8 cellular contexts compared by ENCODE assay signal in genomic region chr3:42025388-42026138, GRCh38.
DNase-seq lines count a peak whose midpoint lies in the region; ATAC-seq, FAIRE-seq and TF ChIP-seq lines count a peak whose summit lies in the region.

No MANE protein-coding gene starts in this region.

- peak; percentile 89 for FAIRE-seq in endothelial cell of umbilical vein (lab: Jason Lieb, UNC)

- H3K9me1 ChIP-seq in endothelial cell of umbilical vein (replicated peaks; ENCODE audit: control insufficient read depth, extremely low read depth, insufficient read depth, low read length): no peaks in the 10 kb centered on the region

- H3K27ac ChIP-seq in endothelial cell of umbilical vein (ENCODE audit: insufficient read depth, low read depth, low read length) (peak overlapping the region; percentile 93), temporal lobe (ENCODE audit: low read depth, low read length) (peak overlapping the region; percentile 69)

- peaks cover 65% of the 10 kb centered on the region for H3K79me2 ChIP-seq in endothelial cell of umbilical vein (ENCODE audit: control insufficient read depth, insufficient read depth, low read length)

- peaks cover 40% of the 10 kb centered on the region for H3K4me1 ChIP-seq in endothelial cell of umbilical vein (ENCODE audit: control insufficient read depth, extremely low read depth, insufficient read depth, low read length)

- dilution Hi-C loops in endothelial cell of umbilical vein (cut with MboI; ENCODE audit: extremely low pct_ligation_motif_present, low sequenced_read_pairs): no loop called here

- TF ChIP-seq POLR2A in NB4 (IDR thresholded peaks at IDR 0.05; ENCODE audit: extremely low read depth, insufficient read length) (no peak), endothelial cell of umbilical vein (IDR thresholded peaks at IDR 0.05; ENCODE audit: low read depth, low read length) (peak; percentile 18)

- DNase-seq in DMS53 (lab: John Stamatoyannopoulos, UW) (peak; percentile 85), NB4 (ENCODE audit: low read depth) (peak; percentile 91), SK-N-DZ (ENCODE audit: low spot score) (peak; percentile 67), endothelial cell of umbilical vein (ENCODE audit: low read depth, low spot score) (peak; percentile 98), lung microvascular endothelial cell (ENCODE audit: low read depth in 2 of 2) (peak; percentile 60 to 98)
- no peak for DNase-seq in activated CD4-positive, alpha-beta T cell treated with anti-CD3 and anti-CD28 coated beads, Interleukin-2, amount 50 U/mL, for 1 hour

- CTCF ChIA-PET in endothelial cell of umbilical vein (lab: Charles Lee): interaction anchor here (0.7 to 4.2 kb wide), 13 partner anchors 9 to 126 kb away, joined by 3 to 23 read pairs (median 6); no protein-coding TSS in a partner anchor

- H3K27me3 ChIP-seq in endothelial cell of umbilical vein (ENCODE audit: control insufficient read depth in 2 of 2, insufficient read depth in 2 of 2, low read length in 2 of 2): no peaks in the 10 kb centered on the region

- no peaks in the 10 kb centered on the region for H4K20me1 ChIP-seq in endothelial cell of umbilical vein (replicated peaks; ENCODE audit: control insufficient read depth, extremely low read depth, insufficient read depth, low read length)

- peak overlapping the region; percentile 93 for H3K4me2 ChIP-seq in endothelial cell of umbilical vein (ENCODE audit: insufficient read depth, low read length)

- peak overlapping the region; percentile 90 for H3K9ac ChIP-seq in endothelial cell of umbilical vein (replicated peaks; ENCODE audit: extremely low read depth, insufficient read depth, low read length)

- intact Hi-C loops in endothelial cell of umbilical vein (cut with micrococcal nuclease): loop anchor here (1.0 to 2.0 kb wide), 4 partner anchors 8 to 47 kb away; no protein-coding TSS in a partner anchor

- POLR2A ChIA-PET in endothelial cell of umbilical vein (lab: Charles Lee): interaction anchor here (0.7 to 2.0 kb wide), 10 partner anchors 11 to 81 kb away, joined by 3 to 13 read pairs (median 4); no protein-coding TSS in a partner anchor

- TF ChIP-seq CTCF in NB4 (IDR thresholded peaks at IDR 0.05; ENCODE audit: low read depth, low read length) (no peak), endothelial cell of umbilical vein (IDR thresholded peaks at IDR 0.05; ENCODE audit: extremely low read depth in 1 of 2, insufficient read depth in 1 of 2, low read depth in 1 of 2, low read length in 2 of 2) (no peak)

- H2AFZ ChIP-seq in endothelial cell of umbilical vein (ENCODE audit: low read depth, low read length): no peak overlapping the region

- peak overlapping the region; percentile 42 for H3K4me3 ChIP-seq in NB4 (ENCODE audit: low read depth, low read length)
- peak overlapping the region in 1 of 3 experiments; percentile 46 for H3K4me3 ChIP-seq in endothelial cell of umbilical vein (replicated peaks in 1 of 3; ENCODE audit: insufficient read depth in 1 of 3, low read depth in 1 of 3, low read length in 3 of 3)

- peak; percentile 70 for ATAC-seq in GM21723 (IDR thresholded peaks at IDR 0.05; ENCODE audit: unreplicated experiment)

- no peaks in the 10 kb centered on the region for H3K36me3 ChIP-seq in endothelial cell of umbilical vein (ENCODE audit: control insufficient read depth in 2 of 2, extremely low read depth in 1 of 2, insufficient read depth in 2 of 2, low read length in 2 of 2)

- no TSS peak for BruUV-seq in endothelial cell of umbilical vein (replicated peaks; lab: Mats Ljungman, UMichigan)

- H3K9me3 ChIP-seq in endothelial cell of umbilical vein (replicated peaks; ENCODE audit: control insufficient read depth, insufficient read depth, low read length): no peaks in the 10 kb centered on the region

TF ChIP-seq in endothelial cell of umbilical vein, 7 proteins besides CTCF, POLR2A, EP300 and RAD21:
- no peak for TF ChIP-seq EZH2 (IDR thresholded peaks at IDR 0.05; ENCODE audit: borderline replicate concordance, low read depth, low read length, severe bottlenecking)
- TF ChIP-seq GATA2 (IDR thresholded peaks at IDR 0.05; ENCODE audit: insufficient read depth, insufficient read length, low read depth, low read length): no peak
- TF ChIP-seq FOS (IDR thresholded peaks at IDR 0.05; ENCODE audit: borderline replicate concordance, insufficient read depth, low read length): peak; percentile 11
- no peak for TF ChIP-seq MYC (IDR thresholded peaks at IDR 0.05; ENCODE audit: low read depth, low read length)
- peak; percentile 69 for TF ChIP-seq JUN (IDR thresholded peaks at IDR 0.05; ENCODE audit: borderline replicate concordance, insufficient read depth, insufficient read length, low read depth)
- TF ChIP-seq, protein P1, sequence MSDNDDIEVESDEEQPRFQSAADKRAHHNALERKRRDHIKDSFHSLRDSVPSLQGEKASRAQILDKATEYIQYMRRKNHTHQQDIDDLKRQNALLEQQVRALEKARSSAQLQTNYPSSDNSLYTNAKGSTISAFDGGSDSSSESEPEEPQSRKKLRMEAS (IDR thresholded peaks at IDR 0.05; ENCODE audit: insufficient read depth, insufficient read length): peak; percentile 90
- peak; percentile 57 for TF ChIP-seq POLR2AphosphoS5 (IDR thresholded peaks at IDR 0.05; ENCODE audit: insufficient read depth, low read depth, low read length)
